In genomic region chr10:57420881-57421280, GRCh38 we compare ENCODE assay signal across 28 cellular contexts.
"Had no signal": no experiment of that assay in that cellular context is flagged by ENCODE, and none has a peak within 500 bp of the region (broad histone marks: within the 10 kb centered on the region; RNA-seq: fewer than 3 reads in every experiment).

No MANE protein-coding gene starts in this region.

- H3K27ac Mint-ChIP-seq: effector memory CD8-positive, alpha-beta T cell; naive thymus-derived CD4-positive, alpha-beta T cell; nephron; stimulated activated naive B cell treated with anti-CD40 and anti-IgM and Interleukin-4, amounts not matched to agents 10 μg/mL and 1 μg/mL and 100 μg/mL, for 72 hours; stimulated activated naive CD8-positive, alpha-beta T cell treated with anti-CD3 and anti-CD28 coated beads, Interleukin-15, Interleukin-2, amounts not matched to agents 100 ng/mL and 50 ng/mL, for 24 hours had no signal

- H3K36me3 Mint-ChIP-seq: naive thymus-derived CD4-positive, alpha-beta T cell; stimulated activated naive B cell treated with anti-CD40 and anti-IgM and Interleukin-4, amounts not matched to agents 10 μg/mL and 1 μg/mL and 100 μg/mL, for 72 hours had no signal

- H3K4me3 Mint-ChIP-seq: effector memory CD8-positive, alpha-beta T cell; naive thymus-derived CD4-positive, alpha-beta T cell; nephron; stimulated activated naive B cell treated with anti-CD40 and anti-IgM and Interleukin-4, amounts not matched to agents 10 μg/mL and 1 μg/mL and 100 μg/mL, for 72 hours; stimulated activated naive CD8-positive, alpha-beta T cell treated with anti-CD3 and anti-CD28 coated beads, Interleukin-15, Interleukin-2, amounts not matched to agents 100 ng/mL and 50 ng/mL, for 24 hours had no signal

- H3K4me1 ChIP-seq: esophagus squamous epithelium, heart right ventricle, left lung, psoas muscle, sigmoid colon, spleen, tibial nerve, upper lobe of right lung, uterus had no signal

- DNase-seq: cortex of kidney; effector memory CD8-positive, alpha-beta T cell; erythroblast; esophagus squamous epithelium; foreskin melanocyte; glutamatergic neuron; heart right ventricle; hippocampal formation; left cardiac atrium; left lung; mesenchymal stem cell; midbrain; naive thymus-derived CD4-positive, alpha-beta T cell; occipital lobe; ovary; posterior cingulate gyrus; psoas muscle; right cardiac atrium; sigmoid colon; spleen; stimulated activated CD4-positive, alpha-beta T cell treated with anti-CD3 and anti-CD28 coated beads, Interleukin-4, amount 100 ng/mL, for 4 hours; stimulated activated naive B cell treated with anti-CD40 and anti-IgM and Interleukin-4, amounts not matched to agents 10 μg/mL and 1 μg/mL and 100 μg/mL, for 72 hours; upper lobe of right lung; uterus had no signal

- ATAC-seq: effector memory CD8-positive, alpha-beta T cell; heart right ventricle; left cardiac atrium; left lung; naive thymus-derived CD4-positive, alpha-beta T cell; psoas muscle; right cardiac atrium; stimulated activated naive B cell treated with anti-CD40 and anti-IgM and Interleukin-4, amounts not matched to agents 10 μg/mL and 1 μg/mL and 100 μg/mL, for 72 hours; upper lobe of right lung had no signal

- H3K4me1 Mint-ChIP-seq: naive thymus-derived CD4-positive, alpha-beta T cell; nephron; stimulated activated naive B cell treated with anti-CD40 and anti-IgM and Interleukin-4, amounts not matched to agents 10 μg/mL and 1 μg/mL and 100 μg/mL, for 72 hours had no signal

- H3K27ac ChIP-seq: esophagus squamous epithelium, heart right ventricle, left lung, ovary, psoas muscle, sigmoid colon, spleen, thoracic aorta, tibial nerve, upper lobe of right lung, uterus had no signal

- H3K36me3 ChIP-seq: esophagus squamous epithelium, heart right ventricle, left lung, ovary, sigmoid colon, spleen, thoracic aorta, tibial nerve, upper lobe of right lung, uterus had no signal

- H3K27me3 ChIP-seq: esophagus squamous epithelium, heart right ventricle, left lung, ovary, sigmoid colon, spleen, tibial nerve, upper lobe of right lung, uterus had no signal

- H3K4me3 ChIP-seq: esophagus squamous epithelium, heart right ventricle, left lung, ovary, psoas muscle, sigmoid colon, spleen, thoracic aorta, tibial nerve, upper lobe of right lung, uterus had no signal

- H3K9me3 Mint-ChIP-seq: stimulated activated naive CD8-positive, alpha-beta T cell treated with anti-CD3 and anti-CD28 coated beads, Interleukin-15, Interleukin-2, amounts not matched to agents 100 ng/mL and 50 ng/mL, for 24 hours had no signal

- H3K9me3 ChIP-seq: esophagus squamous epithelium, ovary, psoas muscle, sigmoid colon, thoracic aorta, upper lobe of right lung, uterus had no signal

- H3K27me3 Mint-ChIP-seq: effector memory CD8-positive, alpha-beta T cell; naive thymus-derived CD4-positive, alpha-beta T cell; stimulated activated naive B cell treated with anti-CD40 and anti-IgM and Interleukin-4, amounts not matched to agents 10 μg/mL and 1 μg/mL and 100 μg/mL, for 72 hours; stimulated activated naive CD8-positive, alpha-beta T cell treated with anti-CD3 and anti-CD28 coated beads, Interleukin-15, Interleukin-2, amounts not matched to agents 100 ng/mL and 50 ng/mL, for 24 hours had no signal
